Comparison of ENCODE assay signal across 8 cellular contexts in genomic region chr17:4565209-4566141, GRCh38. TPM values are rescaled to one million over a fixed set of nuclear protein-coding genes. Genes with fewer than 3 reads are reported as not detected.
DNase-seq lines count a peak whose midpoint lies in the region; ATAC-seq, FAIRE-seq and TF ChIP-seq lines count a peak whose summit lies in the region.

No MANE protein-coding gene starts in this region.

- peak; percentile 51 to 68 for TF ChIP-seq RAD21 in A549 (conservative IDR thresholded peaks at IDR 0.05 in 1 of 2, IDR thresholded peaks at IDR 0.05 in 1 of 2)

- no peak for TF ChIP-seq EP300 in A549 (IDR thresholded peaks at IDR 0.05)

- no peak overlapping the region for H3K4me3 ChIP-seq in A549
- no peak overlapping the region for H3K4me3 ChIP-seq in breast epithelium
- no peak overlapping the region for H3K4me3 ChIP-seq in smooth muscle cell

- H3F3A ChIP-seq in smooth muscle cell (ENCODE audit: low read depth), result no peaks in the 10 kb centered on the region

- WGBS in A549 (ENCODE audit: missing lambda C conversion rate), result 24% methylated on average over 16 of the region's 16 CpGs
- 39% methylated on average over 16 of the region's 16 CpGs for WGBS in smooth muscle cell (ENCODE audit: low lambda C conversion rate)

- peak overlapping the region; percentile 62 for H3K4me2 ChIP-seq in A549
- H3K4me2 ChIP-seq in smooth muscle cell, result peak overlapping the region; percentile 63

- ATAC-seq in A549 (peak; percentile 90 to 92), HG03025 (IDR thresholded peaks at IDR 0.05; ENCODE audit: low FRiP score, unreplicated experiment) (no peak)

- no peaks in the 10 kb centered on the region for H3K79me2 ChIP-seq in smooth muscle cell (ENCODE audit: low read depth)

- no peak overlapping the region for H3K9ac ChIP-seq in smooth muscle cell (ENCODE audit: low read depth)

- H3K9me3 ChIP-seq in A549 (no peaks in the 10 kb centered on the region), breast epithelium (no peaks in the 10 kb centered on the region), smooth muscle cell (replicated peaks; ENCODE audit: low read depth) (no peaks in the 10 kb centered on the region)

- TF ChIP-seq POLR2A in A549 (IDR thresholded peaks at IDR 0.05; ENCODE audit: low read length), result no peak
- TF ChIP-seq POLR2A in GM12891 (IDR thresholded peaks at IDR 0.05; ENCODE audit: low read depth, low read length), result no peak
- TF ChIP-seq POLR2A in breast epithelium (IDR thresholded peaks at IDR 0.05), result no peak

- H3K27ac ChIP-seq in A549, result peak overlapping the region in 1 of 2 experiments; percentile 25; a peak in 1 of 6 replicates
- peak overlapping the region in 1 of 2 donors; percentile 20 for H3K27ac ChIP-seq in breast epithelium
- no peak overlapping the region for H3K27ac ChIP-seq in smooth muscle cell (ENCODE audit: low read depth)

- POLR2A ChIA-PET in A549 (lab: Yijun Ruan, JAX), result interaction anchor here (1.8 kb wide), 1 partner anchor 10 kb away, joined by 5 read pairs; the partner anchor contains the start of gene MYBBP1A

- CTCF ChIA-PET in A549 (lab: Yijun Ruan, JAX), result interaction anchor here (0.6 to 7.5 kb wide), 53 partner anchors 8 to 502 kb away, joined by 3 to 238 read pairs (median 6); partner anchors contain the start of genes CAMTA2, MYBBP1A, PELP1 and PLD2

- H3K4me1 ChIP-seq in A549, result 0 out of 3 replicates have a peak, but pooled peaks cover 4% of the 10 kb centered on the region
- H3K4me1 ChIP-seq in breast epithelium, result no peaks in the 10 kb centered on the region
- H3K4me1 ChIP-seq in smooth muscle cell (ENCODE audit: low read depth), result no peaks in the 10 kb centered on the region

- intact Hi-C loops in breast epithelium (cut with DNase I; ENCODE audit: low total_unique reads), result loop anchor here (10.0 kb wide), 2 partner anchors 49 to 141 kb away; no protein-coding TSS in a partner anchor

- H3K36me3 ChIP-seq in breast epithelium, result no peaks in the 10 kb centered on the region
- H3K36me3 ChIP-seq in smooth muscle cell (ENCODE audit: low read depth), result no peaks in the 10 kb centered on the region

- TF ChIP-seq CTCF in A549 (IDR thresholded peaks at IDR 0.05) (peak; percentile 96), breast epithelium (IDR thresholded peaks at IDR 0.05) (peak; percentile 45 to 70 (median 66)), smooth muscle cell (IDR thresholded peaks at IDR 0.05; ENCODE audit: borderline replicate concordance, insufficient read depth, poor library complexity, severe bottlenecking) (peak; percentile 79)

- H3K27me3 ChIP-seq in breast epithelium (no peaks in the 10 kb centered on the region), smooth muscle cell (ENCODE audit: low read depth) (no peaks in the 10 kb centered on the region)

- DNase-seq in A549 (ENCODE audit: low read depth in 1 of 2, low spot score in 1 of 2) (peak; percentile 92), GM12891 (ENCODE audit: insufficient read length, low spot score) (no peak), NCI-H2081 treated with DMSO at 0.1 percent for 48 hours (lab: John Stamatoyannopoulos, UW) (peak; percentile 30), T-helper 2 cell (peak in 4 of 5 experiments; percentile 24 to 79 (median 32)), breast epithelium (ENCODE audit: low spot score in 2 of 2) (peak in 1 of 2 donors; percentile 45), iPS-NIHi7 (ENCODE audit: extremely low spot score) (peak; percentile 79), smooth muscle cell (lab: John Stamatoyannopoulos, UW; ENCODE audit: unreplicated experiment) (no peak)

- no peak overlapping the region for H2AFZ ChIP-seq in smooth muscle cell (ENCODE audit: low read depth)

- FAIRE-seq in A549 (lab: Jason Lieb, UNC) (peak; percentile 79), GM12891 (lab: Jason Lieb, UNC) (peak; percentile 89)

- no peaks in the 10 kb centered on the region for H4K20me1 ChIP-seq in smooth muscle cell (ENCODE audit: low read depth)

TF ChIP-seq in A549, 52 proteins besides CTCF, POLR2A, EP300 and RAD21 (continues in another document):
- TF ChIP-seq MAX (IDR thresholded peaks at IDR 0.05), result peak; percentile 97
- no peak for TF ChIP-seq HES2 (IDR thresholded peaks at IDR 0.05)
- no peak for TF ChIP-seq CHD2 (IDR thresholded peaks at IDR 0.05; ENCODE audit: low read length, partially characterized antibody)
- TF ChIP-seq HOXB5 (CRISPR knock-in tag; IDR thresholded peaks at IDR 0.05), result no peak
- TF ChIP-seq RFX5 (IDR thresholded peaks at IDR 0.05), result no peak

TF ChIP-seq in GM12891, 5 proteins besides CTCF, POLR2A, EP300 and RAD21:
- no peak for TF ChIP-seq PAX5 (IDR thresholded peaks at IDR 0.05; ENCODE audit: insufficient read depth, low read length, severe bottlenecking)
- TF ChIP-seq POU2F2 (IDR thresholded peaks at IDR 0.05; ENCODE audit: low read depth, low read length), result no peak
- TF ChIP-seq SPI1 (IDR thresholded peaks at IDR 0.05; ENCODE audit: low read depth, low read length), result no peak

RNA-seq across cellular contexts. Expression of gene GGT6, which starts 5.1 kb away (rescaled TPM):
- polyA plus RNA-seq in A549 (2011; rRNA removed) (not detected in 2 replicates), A549 (2017; fragmentation: RNase III; extraction: RNeasy Plus Mini Kit Qiagen cat#74134 plus additional on column Dnase treatment) (not detected in 3 replicates), smooth muscle cell (not detected in 2 replicates)
- polyA plus RNA-seq in A549 (2012; cell fraction: cytosol; rRNA removed), result 0.01 TPM in 1 of 2 replicates, not detected in the other
- not detected in 2 replicates for polyA plus RNA-seq in A549 (2012; cell fraction: nucleus; rRNA removed)
- not detected in 2 replicates for polyA minus RNA-seq in A549 (2011; rRNA and poly(A)+ RNA removed)
- polyA plus RNA-seq in GM12891 (2012; ENCODE audit: low read depth, missing spikeins), result not detected
- total RNA-seq in breast epithelium (10 to 100 TPM in 2 of 3 donors, not detected in 1; 12.8 to 33.8 TPM), smooth muscle cell (0.27 and 0.76 TPM in 2 replicates)

RNA-seq across cellular contexts. Expression of gene MYBBP1A, which starts 10.3 kb away (rescaled TPM):
- polyA plus RNA-seq in A549 (2011; rRNA removed) (39.7 and 42.9 TPM in 2 replicates), A549 (2017; fragmentation: RNase III; extraction: RNeasy Plus Mini Kit Qiagen cat#74134 plus additional on column Dnase treatment) (95.0 to 103 TPM (median 95.1 TPM) in 3 replicates), smooth muscle cell (28.1 and 33.5 TPM in 2 replicates)
- polyA plus RNA-seq in A549 (2012; cell fraction: cytosol; rRNA removed), result 86.5 and 99.2 TPM in 2 replicates
- polyA plus RNA-seq in A549 (2012; cell fraction: nucleus; rRNA removed), result 314 and 436 TPM in 2 replicates
- polyA minus RNA-seq in A549 (2011; rRNA and poly(A)+ RNA removed), result 70.5 and 108 TPM in 2 replicates
- 41.7 TPM for polyA plus RNA-seq in GM12891 (2012; ENCODE audit: low read depth, missing spikeins)
- total RNA-seq in breast epithelium (10 to 100 TPM; 26.9 to 61.6 (median 50.1) TPM), smooth muscle cell (14.3 and 18.1 TPM in 2 replicates)

RNA-seq across cellular contexts. Expression of gene SMTNL2, which starts 18.9 kb away (rescaled TPM):
- polyA plus RNA-seq in A549 (2011; rRNA removed) (0.05 and 0.07 TPM in 2 replicates), A549 (2017; fragmentation: RNase III; extraction: RNeasy Plus Mini Kit Qiagen cat#74134 plus additional on column Dnase treatment) (0.06 to 0.21 TPM (median 0.10 TPM) in 3 replicates), smooth muscle cell (8.3 and 14.8 TPM in 2 replicates)
- 0.05 and 0.08 TPM in 2 replicates for polyA plus RNA-seq in A549 (2012; cell fraction: cytosol; rRNA removed)
- 0.13 and 0.14 TPM in 2 replicates for polyA plus RNA-seq in A549 (2012; cell fraction: nucleus; rRNA removed)
- 0.08 and 0.15 TPM in 2 replicates for polyA minus RNA-seq in A549 (2011; rRNA and poly(A)+ RNA removed)
- polyA plus RNA-seq in GM12891 (2012; ENCODE audit: low read depth, missing spikeins), result not detected
- total RNA-seq in breast epithelium (1 to 10 TPM in 1 of 3 donors, under 1 TPM in 2; 0.16 to 1.8 (median 0.98) TPM), smooth muscle cell (5.0 and 5.1 TPM in 2 replicates)

Comparison
In these comparisons a context has a peak if more than half of its experiments do, and no peak if none do; other contexts are left out.
1. DNase-seq: peak in A549 (2 of 2), NCI-H2081 treated with DMSO at 0.1 percent for 48 hours (single experiment), T-helper 2 cell (4 of 5) and iPS-NIHi7 (single experiment); none in GM12891 (single experiment) and smooth muscle cell (single experiment).
2. Peak in every context shown above with its lines, with median percentiles within 50 percentile points of each other: CTCF ChIP-seq.